ENCODE assay signal across 8 cellular contexts in the genomic region with DNA sequence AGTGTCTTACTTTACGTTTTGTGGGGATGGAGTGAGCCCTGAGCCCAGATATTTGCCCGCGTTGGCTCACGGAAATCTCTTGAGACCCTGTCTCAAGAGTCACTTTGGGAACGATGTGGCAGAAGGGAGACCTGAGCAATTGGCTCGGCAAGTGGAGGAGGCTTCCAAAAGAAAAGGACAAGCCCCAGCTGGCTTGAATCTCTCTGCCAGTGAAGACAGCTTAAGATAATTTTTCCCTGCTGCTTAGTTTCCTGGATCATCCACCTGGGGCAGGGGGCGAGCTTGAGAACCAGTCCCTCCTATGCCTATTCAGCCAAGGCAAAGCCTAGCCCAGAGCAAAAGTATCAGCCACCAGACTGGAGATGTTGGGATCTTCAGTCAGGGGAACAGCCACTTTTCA. TPM values are rescaled to one million over a fixed set of nuclear protein-coding genes. Genes with fewer than 3 reads are reported as not detected.
DNase-seq lines count a peak whose midpoint lies in the region; ATAC-seq and TF ChIP-seq lines count a peak whose summit lies in the region.

No MANE protein-coding gene starts in this region.

- no peaks in the 10 kb centered on the region for H3K36me3 ChIP-seq in BLaER1
- no peaks in the 10 kb centered on the region for H3K36me3 ChIP-seq in iPS-18a (ENCODE audit: control insufficient read depth, low read depth, low read length)

- H3K4me1 Mint-ChIP-seq in activated T-helper 1 cell treated with anti-CD3 and anti-CD28 coated beads, Interleukin-12 subunit alpha, Interleukin-12 subunit beta, Interleukin-2, Interleukin-4 antibody, amounts not matched to agents 30 ng/mL and 10 ng/mL and 1 ng/mL, durations not matched to agents 14 hours and 24 hours and 36 hours (ENCODE audit: low read depth): peaks cover 29% of the 10 kb centered on the region
- peaks cover 8 to 16% of the 10 kb centered on the region in 2 donors for H3K4me1 Mint-ChIP-seq in stimulated activated naive B cell treated with anti-CD40 and anti-IgM and Interleukin-4, amounts not matched to agents 10 μg/mL and 1 μg/mL and 100 μg/mL, for 72 hours

- H3K4me2 ChIP-seq in BLaER1: peak overlapping the region; percentile 97

- peak overlapping the region; percentile 85 for H3K9ac ChIP-seq in BLaER1
- H3K9ac ChIP-seq in iPS-18a (ENCODE audit: low read length): peak overlapping the region; percentile 65

- no peak for ATAC-seq in stimulated activated naive B cell treated with anti-CD40 and anti-IgM and Interleukin-4, amounts not matched to agents 10 μg/mL and 1 μg/mL and 100 μg/mL, for 72 hours (replicated peaks)
- ATAC-seq in GM19351 (IDR thresholded peaks at IDR 0.05; ENCODE audit: unreplicated experiment): no peak

- peaks cover 6% of the 10 kb centered on the region for H3K36me3 Mint-ChIP-seq in activated T-helper 1 cell treated with anti-CD3 and anti-CD28 coated beads, Interleukin-12 subunit alpha, Interleukin-12 subunit beta, Interleukin-2, Interleukin-4 antibody, amounts not matched to agents 30 ng/mL and 10 ng/mL and 1 ng/mL, durations not matched to agents 14 hours and 24 hours and 36 hours (ENCODE audit: low read depth)
- peaks cover 0 to under 1% of the 10 kb centered on the region in 2 donors for H3K36me3 Mint-ChIP-seq in stimulated activated naive B cell treated with anti-CD40 and anti-IgM and Interleukin-4, amounts not matched to agents 10 μg/mL and 1 μg/mL and 100 μg/mL, for 72 hours

- peak overlapping the region; percentile 96 for H3K27ac Mint-ChIP-seq in activated T-helper 1 cell treated with anti-CD3 and anti-CD28 coated beads, Interleukin-12 subunit alpha, Interleukin-12 subunit beta, Interleukin-2, Interleukin-4 antibody, amounts not matched to agents 30 ng/mL and 10 ng/mL and 1 ng/mL, durations not matched to agents 14 hours and 24 hours and 36 hours
- H3K27ac Mint-ChIP-seq in stimulated activated naive B cell treated with anti-CD40 and anti-IgM and Interleukin-4, amounts not matched to agents 10 μg/mL and 1 μg/mL and 100 μg/mL, for 72 hours: peak overlapping the region; percentile 98

- peak overlapping the region; percentile 87 for H3K4me3 Mint-ChIP-seq in activated T-helper 1 cell treated with anti-CD3 and anti-CD28 coated beads, Interleukin-12 subunit alpha, Interleukin-12 subunit beta, Interleukin-2, Interleukin-4 antibody, amounts not matched to agents 30 ng/mL and 10 ng/mL and 1 ng/mL, durations not matched to agents 14 hours and 24 hours and 36 hours
- peak overlapping the region; percentile 90 to 94 for H3K4me3 Mint-ChIP-seq in stimulated activated naive B cell treated with anti-CD40 and anti-IgM and Interleukin-4, amounts not matched to agents 10 μg/mL and 1 μg/mL and 100 μg/mL, for 72 hours

- DNase-seq in HL-60 (ENCODE audit: low read depth in 1 of 2, low spot score in 1 of 2) (no peak), DMS153 treated with DMSO at 0.1 percent for 48 hours (lab: John Stamatoyannopoulos, UW; ENCODE audit: unreplicated experiment) (no peak), GM19238 (ENCODE audit: insufficient read length, low spot score) (no peak)
- no peak for DNase-seq in activated T-helper 1 cell treated with anti-CD3 and anti-CD28 coated beads, Interleukin-12 subunit alpha, Interleukin-12 subunit beta, Interleukin-2, Interleukin-4 antibody, amounts not matched to agents 30 ng/mL and 10 ng/mL and 1 ng/mL, durations not matched to agents 14 hours and 24 hours and 36 hours (ENCODE audit: low spot score)
- DNase-seq in stimulated activated naive B cell treated with anti-CD40 and anti-IgM and Interleukin-4, amounts not matched to agents 10 μg/mL and 1 μg/mL and 100 μg/mL, for 72 hours: no peak

- intact Hi-C loops in activated T-helper 1 cell treated with anti-CD3 and anti-CD28 coated beads, Interleukin-12 subunit alpha, Interleukin-12 subunit beta, Interleukin-2, Interleukin-4 antibody, amounts not matched to agents 30 ng/mL and 10 ng/mL and 1 ng/mL, durations not matched to agents 14 hours and 24 hours and 36 hours (cut with micrococcal nuclease): loop anchor here (5.0 to 10.0 kb wide), 4 partner anchors 640 to 1540 kb away; a partner anchor contains a TSS

- H3K9me3 ChIP-seq in BLaER1: peaks cover 11% of the 10 kb centered on the region; the same call in 1 of the 2 replicates
- H3K9me3 ChIP-seq in iPS-18a (ENCODE audit: control insufficient read depth, low read depth, low read length): no peaks in the 10 kb centered on the region

- H3K4me1 ChIP-seq in BLaER1 (peaks cover 16% of the 10 kb centered on the region), iPS-18a (ENCODE audit: control insufficient read depth, low read depth, low read length) (peaks cover 10% of the 10 kb centered on the region)

- H3K27ac ChIP-seq in BLaER1 (peak overlapping the region; percentile 80), HL-60 (replicated peaks) (peak overlapping the region; percentile 67), iPS-18a (ENCODE audit: low read length) (no peak overlapping the region)

- H3K27me3 ChIP-seq in BLaER1: no peaks in the 10 kb centered on the region
- H3K27me3 ChIP-seq in HL-60 (ENCODE audit: insufficient read depth, poor library complexity, severe bottlenecking): no peaks in the 10 kb centered on the region
- H3K27me3 ChIP-seq in iPS-18a (ENCODE audit: control insufficient read depth, insufficient read depth, low read length): no peaks in the 10 kb centered on the region

- peaks cover 22% of the 10 kb centered on the region for H4K20me1 ChIP-seq in BLaER1

- H3K9me3 Mint-ChIP-seq in activated T-helper 1 cell treated with anti-CD3 and anti-CD28 coated beads, Interleukin-12 subunit alpha, Interleukin-12 subunit beta, Interleukin-2, Interleukin-4 antibody, amounts not matched to agents 30 ng/mL and 10 ng/mL and 1 ng/mL, durations not matched to agents 14 hours and 24 hours and 36 hours: peaks cover 5% of the 10 kb centered on the region
- H3K9me3 Mint-ChIP-seq in stimulated activated naive B cell treated with anti-CD40 and anti-IgM and Interleukin-4, amounts not matched to agents 10 μg/mL and 1 μg/mL and 100 μg/mL, for 72 hours: peaks cover 2 to 4% of the 10 kb centered on the region in 2 donors

- H3K4me3 ChIP-seq in BLaER1 (peak overlapping the region; percentile 95), HL-60 (replicated peaks; ENCODE audit: insufficient read depth, low read length) (peak overlapping the region; percentile 100), iPS-18a (ENCODE audit: low read length) (peak overlapping the region; percentile 86)

- no peaks in the 10 kb centered on the region for H3K27me3 Mint-ChIP-seq in activated T-helper 1 cell treated with anti-CD3 and anti-CD28 coated beads, Interleukin-12 subunit alpha, Interleukin-12 subunit beta, Interleukin-2, Interleukin-4 antibody, amounts not matched to agents 30 ng/mL and 10 ng/mL and 1 ng/mL, durations not matched to agents 14 hours and 24 hours and 36 hours (ENCODE audit: insufficient read depth)
- H3K27me3 Mint-ChIP-seq in stimulated activated naive B cell treated with anti-CD40 and anti-IgM and Interleukin-4, amounts not matched to agents 10 μg/mL and 1 μg/mL and 100 μg/mL, for 72 hours: no peaks in the 10 kb centered on the region

- TF ChIP-seq CTCF in HL-60 (IDR thresholded peaks at IDR 0.05; ENCODE audit: insufficient read depth, low read length): no peak

RNA-seq across cellular contexts. Expression of a gene that starts 0.7 kb away (rescaled TPM):
- 15.8 and 18.5 TPM in 2 replicates for total RNA-seq in activated T-helper 1 cell treated with anti-CD3 and anti-CD28 coated beads, Interleukin-12 subunit alpha, Interleukin-12 subunit beta, Interleukin-2, Interleukin-4 antibody, amounts not matched to agents 30 ng/mL and 10 ng/mL and 1 ng/mL, durations not matched to agents 14 hours and 24 hours and 36 hours
